1 cellular context compared by ENCODE assay signal in genomic region chr10:23171232-23171876, GRCh38.
TF ChIP-seq lines count a peak whose summit lies in the region.

No MANE protein-coding gene starts in this region.

TF ChIP-seq in A549, 52 proteins besides CTCF, POLR2A, EP300 and RAD21 (continued from another document):
- TF ChIP-seq, protein P1, sequence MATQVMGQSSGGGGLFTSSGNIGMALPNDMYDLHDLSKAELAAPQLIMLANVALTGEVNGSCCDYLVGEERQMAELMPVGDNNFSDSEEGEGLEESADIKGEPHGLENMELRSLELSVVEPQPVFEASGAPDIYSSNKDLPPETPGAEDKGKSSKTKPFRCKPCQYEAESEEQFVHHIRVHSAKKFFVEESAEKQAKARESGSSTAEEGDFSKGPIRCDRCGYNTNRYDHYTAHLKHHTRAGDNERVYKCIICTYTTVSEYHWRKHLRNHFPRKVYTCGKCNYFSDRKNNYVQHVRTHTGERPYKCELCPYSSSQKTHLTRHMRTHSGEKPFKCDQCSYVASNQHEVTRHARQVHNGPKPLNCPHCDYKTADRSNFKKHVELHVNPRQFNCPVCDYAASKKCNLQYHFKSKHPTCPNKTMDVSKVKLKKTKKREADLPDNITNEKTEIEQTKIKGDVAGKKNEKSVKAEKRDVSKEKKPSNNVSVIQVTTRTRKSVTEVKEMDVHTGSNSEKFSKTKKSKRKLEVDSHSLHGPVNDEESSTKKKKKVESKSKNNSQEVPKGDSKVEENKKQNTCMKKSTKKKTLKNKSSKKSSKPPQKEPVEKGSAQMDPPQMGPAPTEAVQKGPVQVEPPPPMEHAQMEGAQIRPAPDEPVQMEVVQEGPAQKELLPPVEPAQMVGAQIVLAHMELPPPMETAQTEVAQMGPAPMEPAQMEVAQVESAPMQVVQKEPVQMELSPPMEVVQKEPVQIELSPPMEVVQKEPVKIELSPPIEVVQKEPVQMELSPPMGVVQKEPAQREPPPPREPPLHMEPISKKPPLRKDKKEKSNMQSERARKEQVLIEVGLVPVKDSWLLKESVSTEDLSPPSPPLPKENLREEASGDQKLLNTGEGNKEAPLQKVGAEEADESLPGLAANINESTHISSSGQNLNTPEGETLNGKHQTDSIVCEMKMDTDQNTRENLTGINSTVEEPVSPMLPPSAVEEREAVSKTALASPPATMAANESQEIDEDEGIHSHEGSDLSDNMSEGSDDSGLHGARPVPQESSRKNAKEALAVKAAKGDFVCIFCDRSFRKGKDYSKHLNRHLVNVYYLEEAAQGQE (IDR thresholded peaks at IDR 0.05): peak; percentile 86
- TF ChIP-seq, protein P2, sequence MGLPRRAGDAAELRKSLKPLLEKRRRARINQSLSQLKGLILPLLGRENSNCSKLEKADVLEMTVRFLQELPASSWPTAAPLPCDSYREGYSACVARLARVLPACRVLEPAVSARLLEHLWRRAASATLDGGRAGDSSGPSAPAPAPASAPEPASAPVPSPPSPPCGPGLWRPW (IDR thresholded peaks at IDR 0.05): no peak
- no peak for TF ChIP-seq MAZ (IDR thresholded peaks at IDR 0.05; ENCODE audit: borderline replicate concordance, low read depth, low read length)
- TF ChIP-seq EHMT2 (IDR thresholded peaks at IDR 0.05; ENCODE audit: low read depth): 0 out of 2 replicates have a peak, but pooled peaks have one; percentile 39
